1 cellular context compared by ENCODE assay signal in genomic region chr21:33682992-33683627, GRCh38.
TF ChIP-seq lines count a peak whose summit lies in the region.

No MANE protein-coding gene starts in this region.

TF ChIP-seq in HEK293, 187 proteins besides CTCF, POLR2A, EP300 and RAD21 (continued from another document and continues in another):
- no peak for TF ChIP-seq ZNF544 (tag by site-specific recombination; IDR thresholded peaks at IDR 0.05)
- TF ChIP-seq ZFP69B (tag by site-specific recombination; IDR thresholded peaks at IDR 0.05) = no peak
- no peak for TF ChIP-seq PBX3 (CRISPR knock-in tag; IDR thresholded peaks at IDR 0.05)
- peak; percentile 81 for TF ChIP-seq SP7 (tag by site-specific recombination; IDR thresholded peaks at IDR 0.05)
- TF ChIP-seq ZNF529 (tag by site-specific recombination; IDR thresholded peaks at IDR 0.05; ENCODE audit: insufficient replicate concordance) = no peak
- no peak for TF ChIP-seq ZNF549 (tag by site-specific recombination; IDR thresholded peaks at IDR 0.05)
- no peak for TF ChIP-seq HOXC10 (CRISPR knock-in tag; IDR thresholded peaks at IDR 0.05)
- TF ChIP-seq, protein P1, sequence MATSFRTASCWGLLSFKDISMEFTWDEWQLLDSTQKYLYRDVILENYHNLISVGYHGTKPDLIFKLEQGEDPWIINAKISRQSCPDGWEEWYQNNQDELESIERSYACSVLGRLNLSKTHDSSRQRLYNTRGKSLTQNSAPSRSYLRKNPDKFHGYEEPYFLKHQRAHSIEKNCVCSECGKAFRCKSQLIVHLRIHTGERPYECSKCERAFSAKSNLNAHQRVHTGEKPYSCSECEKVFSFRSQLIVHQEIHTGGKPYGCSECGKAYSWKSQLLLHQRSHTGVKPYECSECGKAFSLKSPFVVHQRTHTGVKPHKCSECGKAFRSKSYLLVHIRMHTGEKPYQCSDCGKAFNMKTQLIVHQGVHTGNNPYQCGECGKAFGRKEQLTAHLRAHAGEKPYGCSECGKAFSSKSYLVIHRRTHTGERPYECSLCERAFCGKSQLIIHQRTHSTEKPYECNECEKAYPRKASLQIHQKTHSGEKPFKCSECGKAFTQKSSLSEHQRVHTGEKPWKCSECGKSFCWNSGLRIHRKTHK (tag by site-specific recombination; IDR thresholded peaks at IDR 0.05) = no peak
- TF ChIP-seq ZBTB48 (tag by site-specific recombination; IDR thresholded peaks at IDR 0.05) = no peak
- TF ChIP-seq ZNF169 (tag by site-specific recombination; IDR thresholded peaks at IDR 0.05) = no peak
- TF ChIP-seq ZNF776 (tag by site-specific recombination; IDR thresholded peaks at IDR 0.05; ENCODE audit: borderline replicate concordance) = no peak
- TF ChIP-seq ZNF354C (tag by site-specific recombination; IDR thresholded peaks at IDR 0.05; ENCODE audit: borderline replicate concordance, low read depth) = no peak
- TF ChIP-seq, protein P2, sequence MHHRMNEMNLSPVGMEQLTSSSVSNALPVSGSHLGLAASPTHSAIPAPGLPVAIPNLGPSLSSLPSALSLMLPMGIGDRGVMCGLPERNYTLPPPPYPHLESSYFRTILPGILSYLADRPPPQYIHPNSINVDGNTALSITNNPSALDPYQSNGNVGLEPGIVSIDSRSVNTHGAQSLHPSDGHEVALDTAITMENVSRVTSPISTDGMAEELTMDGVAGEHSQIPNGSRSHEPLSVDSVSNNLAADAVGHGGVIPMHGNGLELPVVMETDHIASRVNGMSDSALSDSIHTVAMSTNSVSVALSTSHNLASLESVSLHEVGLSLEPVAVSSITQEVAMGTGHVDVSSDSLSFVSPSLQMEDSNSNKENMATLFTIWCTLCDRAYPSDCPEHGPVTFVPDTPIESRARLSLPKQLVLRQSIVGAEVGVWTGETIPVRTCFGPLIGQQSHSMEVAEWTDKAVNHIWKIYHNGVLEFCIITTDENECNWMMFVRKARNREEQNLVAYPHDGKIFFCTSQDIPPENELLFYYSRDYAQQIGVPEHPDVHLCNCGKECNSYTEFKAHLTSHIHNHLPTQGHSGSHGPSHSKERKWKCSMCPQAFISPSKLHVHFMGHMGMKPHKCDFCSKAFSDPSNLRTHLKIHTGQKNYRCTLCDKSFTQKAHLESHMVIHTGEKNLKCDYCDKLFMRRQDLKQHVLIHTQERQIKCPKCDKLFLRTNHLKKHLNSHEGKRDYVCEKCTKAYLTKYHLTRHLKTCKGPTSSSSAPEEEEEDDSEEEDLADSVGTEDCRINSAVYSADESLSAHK (tag by site-specific recombination; IDR thresholded peaks at IDR 0.05) = no peak
- TF ChIP-seq, protein P3, sequence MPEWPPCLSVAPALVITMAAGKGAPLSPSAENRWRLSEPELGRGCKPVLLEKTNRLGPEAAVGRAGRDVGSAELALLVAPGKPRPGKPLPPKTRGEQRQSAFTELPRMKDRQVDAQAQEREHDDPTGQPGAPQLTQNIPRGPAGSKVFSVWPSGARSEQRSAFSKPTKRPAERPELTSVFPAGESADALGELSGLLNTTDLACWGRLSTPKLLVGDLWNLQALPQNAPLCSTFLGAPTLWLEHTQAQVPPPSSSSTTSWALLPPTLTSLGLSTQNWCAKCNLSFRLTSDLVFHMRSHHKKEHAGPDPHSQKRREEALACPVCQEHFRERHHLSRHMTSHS (tag by site-specific recombination; IDR thresholded peaks at IDR 0.05) = no peak
- no peak for TF ChIP-seq ZNF473 (tag by site-specific recombination; IDR thresholded peaks at IDR 0.05)
- TF ChIP-seq ZFP37 (tag by site-specific recombination; IDR thresholded peaks at IDR 0.05) = no peak
- TF ChIP-seq ZNF423 (tag by site-specific recombination; IDR thresholded peaks at IDR 0.05) = no peak
- TF ChIP-seq SCRT2 (tag by site-specific recombination; IDR thresholded peaks at IDR 0.05) = no peak
- TF ChIP-seq ZNF416 (tag by site-specific recombination; IDR thresholded peaks at IDR 0.05) = no peak
- TF ChIP-seq ZNF16 (tag by site-specific recombination; IDR thresholded peaks at IDR 0.05; ENCODE audit: low read depth) = no peak
- TF ChIP-seq ZBTB1 (tag by site-specific recombination; IDR thresholded peaks at IDR 0.05) = no peak
- no peak for TF ChIP-seq SP2 (tag by site-specific recombination; IDR thresholded peaks at IDR 0.05)
- no peak for TF ChIP-seq ZNF184 (tag by site-specific recombination; IDR thresholded peaks at IDR 0.05)
- no peak for TF ChIP-seq WT1 (tag by site-specific recombination; IDR thresholded peaks at IDR 0.05)
- TF ChIP-seq MEIS1 (CRISPR knock-in tag; IDR thresholded peaks at IDR 0.05; ENCODE audit: borderline replicate concordance) = peak; percentile 79; the same call in 1 of the 2 replicates
- 0 out of 2 replicates have a peak, but pooled peaks have one; percentile 13 for TF ChIP-seq ZNF335 (tag by site-specific recombination; conservative IDR thresholded peaks at IDR 0.05)
- no peak for TF ChIP-seq ZNF274 (IDR thresholded peaks at IDR 0.05; ENCODE audit: low read length)
- no peak for TF ChIP-seq ZNF274 (tag by site-specific recombination; IDR thresholded peaks at IDR 0.05; ENCODE audit: borderline replicate concordance)
- TF ChIP-seq ZNF658 (tag by site-specific recombination; IDR thresholded peaks at IDR 0.05) = no peak
- TF ChIP-seq ZNF140 (tag by site-specific recombination; IDR thresholded peaks at IDR 0.05) = no peak
- TF ChIP-seq, protein P4, sequence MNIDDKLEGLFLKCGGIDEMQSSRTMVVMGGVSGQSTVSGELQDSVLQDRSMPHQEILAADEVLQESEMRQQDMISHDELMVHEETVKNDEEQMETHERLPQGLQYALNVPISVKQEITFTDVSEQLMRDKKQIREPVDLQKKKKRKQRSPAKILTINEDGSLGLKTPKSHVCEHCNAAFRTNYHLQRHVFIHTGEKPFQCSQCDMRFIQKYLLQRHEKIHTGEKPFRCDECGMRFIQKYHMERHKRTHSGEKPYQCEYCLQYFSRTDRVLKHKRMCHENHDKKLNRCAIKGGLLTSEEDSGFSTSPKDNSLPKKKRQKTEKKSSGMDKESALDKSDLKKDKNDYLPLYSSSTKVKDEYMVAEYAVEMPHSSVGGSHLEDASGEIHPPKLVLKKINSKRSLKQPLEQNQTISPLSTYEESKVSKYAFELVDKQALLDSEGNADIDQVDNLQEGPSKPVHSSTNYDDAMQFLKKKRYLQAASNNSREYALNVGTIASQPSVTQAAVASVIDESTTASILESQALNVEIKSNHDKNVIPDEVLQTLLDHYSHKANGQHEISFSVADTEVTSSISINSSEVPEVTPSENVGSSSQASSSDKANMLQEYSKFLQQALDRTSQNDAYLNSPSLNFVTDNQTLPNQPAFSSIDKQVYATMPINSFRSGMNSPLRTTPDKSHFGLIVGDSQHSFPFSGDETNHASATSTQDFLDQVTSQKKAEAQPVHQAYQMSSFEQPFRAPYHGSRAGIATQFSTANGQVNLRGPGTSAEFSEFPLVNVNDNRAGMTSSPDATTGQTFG (tag by site-specific recombination; IDR thresholded peaks at IDR 0.05; ENCODE audit: borderline replicate concordance) = no peak
- no peak for TF ChIP-seq ZNF707 (tag by site-specific recombination; IDR thresholded peaks at IDR 0.05)
- no peak for TF ChIP-seq ZNF202 (tag by site-specific recombination; IDR thresholded peaks at IDR 0.05; ENCODE audit: borderline replicate concordance)
- no peak for TF ChIP-seq ZNF560 (tag by site-specific recombination; IDR thresholded peaks at IDR 0.05; ENCODE audit: borderline replicate concordance)
- TF ChIP-seq, protein P5, sequence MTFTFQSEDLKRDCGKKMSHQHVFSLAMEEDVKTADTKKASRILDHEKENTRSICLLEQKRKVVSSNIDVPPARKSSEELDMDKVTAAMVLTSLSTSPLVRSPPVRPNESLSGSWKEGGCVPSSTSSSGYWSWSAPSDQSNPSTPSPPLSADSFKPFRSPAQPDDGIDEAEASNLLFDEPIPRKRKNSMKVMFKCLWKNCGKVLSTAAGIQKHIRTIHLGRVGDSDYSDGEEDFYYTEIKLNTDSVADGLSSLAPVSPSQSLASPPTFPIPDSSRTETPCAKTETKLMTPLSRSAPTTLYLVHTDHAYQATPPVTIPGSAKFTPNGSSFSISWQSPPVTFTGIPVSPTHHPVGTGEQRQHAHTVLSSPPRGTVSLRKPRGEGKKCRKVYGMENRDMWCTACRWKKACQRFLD (tag by site-specific recombination; IDR thresholded peaks at IDR 0.05) = no peak
- no peak for TF ChIP-seq ZNF174 (tag by site-specific recombination; IDR thresholded peaks at IDR 0.05)
- TF ChIP-seq ZNF558 (tag by site-specific recombination; IDR thresholded peaks at IDR 0.05) = no peak
- no peak for TF ChIP-seq ZBTB8A (tag by site-specific recombination; IDR thresholded peaks at IDR 0.05)
- TF ChIP-seq ZNF629 (tag by site-specific recombination; IDR thresholded peaks at IDR 0.05) = peak; percentile 63
- TF ChIP-seq ZNF777 (tag by site-specific recombination; IDR thresholded peaks at IDR 0.05; ENCODE audit: borderline replicate concordance) = no peak
- TF ChIP-seq ZNF341 (tag by site-specific recombination; IDR thresholded peaks at IDR 0.05; ENCODE audit: low read depth) = peak; percentile 92
- no peak for TF ChIP-seq ZFHX2 (tag by site-specific recombination; conservative IDR thresholded peaks at IDR 0.05)
- no peak for TF ChIP-seq ZNF561 (tag by site-specific recombination; IDR thresholded peaks at IDR 0.05; ENCODE audit: borderline replicate concordance)
- TF ChIP-seq ZNF112 (tag by site-specific recombination; IDR thresholded peaks at IDR 0.05) = no peak
- no peak for TF ChIP-seq ZNF791 (tag by site-specific recombination; IDR thresholded peaks at IDR 0.05)
- TF ChIP-seq ZNF449 (tag by site-specific recombination; IDR thresholded peaks at IDR 0.05) = no peak; the same call in 1 of the 2 replicates
- no peak for TF ChIP-seq MYNN (tag by site-specific recombination; IDR thresholded peaks at IDR 0.05; ENCODE audit: borderline replicate concordance)
- no peak for TF ChIP-seq ZNF580 (tag by site-specific recombination; IDR thresholded peaks at IDR 0.05)
- TF ChIP-seq ZXDB (tag by site-specific recombination; IDR thresholded peaks at IDR 0.05) = no peak; the same call in 1 of the 2 replicates
- TF ChIP-seq ZNF843 (tag by site-specific recombination; IDR thresholded peaks at IDR 0.05) = no peak
- no peak for TF ChIP-seq ZNF530 (tag by site-specific recombination; IDR thresholded peaks at IDR 0.05; ENCODE audit: low read depth)
- TF ChIP-seq ZNF404 (tag by site-specific recombination; IDR thresholded peaks at IDR 0.05) = no peak
- TF ChIP-seq ZSCAN16 (tag by site-specific recombination; IDR thresholded peaks at IDR 0.05) = no peak
- TF ChIP-seq ZNF514 (tag by site-specific recombination; IDR thresholded peaks at IDR 0.05) = no peak
- no peak for TF ChIP-seq ZNF521 (tag by site-specific recombination; IDR thresholded peaks at IDR 0.05)
- TF ChIP-seq ZNF324 (tag by site-specific recombination; IDR thresholded peaks at IDR 0.05) = 0 out of 2 replicates have a peak, but pooled peaks have one; percentile 22
- no peak for TF ChIP-seq ZNF133 (tag by site-specific recombination; IDR thresholded peaks at IDR 0.05)
- no peak; the same call in 1 of the 2 replicates for TF ChIP-seq TRIM28 (IDR thresholded peaks at IDR 0.05; ENCODE audit: borderline replicate concordance, low read length)
- no peak for TF ChIP-seq ZNF677 (tag by site-specific recombination; IDR thresholded peaks at IDR 0.05)
- TF ChIP-seq REPIN1 (tag by site-specific recombination; IDR thresholded peaks at IDR 0.05; ENCODE audit: low read depth) = no peak
- no peak for TF ChIP-seq ZNF292 (tag by site-specific recombination; IDR thresholded peaks at IDR 0.05; ENCODE audit: borderline replicate concordance, low read depth)
- no peak for TF ChIP-seq ZNF157 (tag by site-specific recombination; IDR thresholded peaks at IDR 0.05)
- no peak for TF ChIP-seq ZNF121 (tag by site-specific recombination; IDR thresholded peaks at IDR 0.05)
- no peak for TF ChIP-seq ZNF132 (tag by site-specific recombination; IDR thresholded peaks at IDR 0.05; ENCODE audit: borderline replicate concordance)
- TF ChIP-seq TCF7L2 (IDR thresholded peaks at IDR 0.05; ENCODE audit: borderline replicate concordance, low read depth, low read length) = no peak
- no peak for TF ChIP-seq ZBTB20 (tag by site-specific recombination; IDR thresholded peaks at IDR 0.05)
- TF ChIP-seq ZBTB21 (tag by site-specific recombination; IDR thresholded peaks at IDR 0.05) = no peak
- TF ChIP-seq, protein P6, sequence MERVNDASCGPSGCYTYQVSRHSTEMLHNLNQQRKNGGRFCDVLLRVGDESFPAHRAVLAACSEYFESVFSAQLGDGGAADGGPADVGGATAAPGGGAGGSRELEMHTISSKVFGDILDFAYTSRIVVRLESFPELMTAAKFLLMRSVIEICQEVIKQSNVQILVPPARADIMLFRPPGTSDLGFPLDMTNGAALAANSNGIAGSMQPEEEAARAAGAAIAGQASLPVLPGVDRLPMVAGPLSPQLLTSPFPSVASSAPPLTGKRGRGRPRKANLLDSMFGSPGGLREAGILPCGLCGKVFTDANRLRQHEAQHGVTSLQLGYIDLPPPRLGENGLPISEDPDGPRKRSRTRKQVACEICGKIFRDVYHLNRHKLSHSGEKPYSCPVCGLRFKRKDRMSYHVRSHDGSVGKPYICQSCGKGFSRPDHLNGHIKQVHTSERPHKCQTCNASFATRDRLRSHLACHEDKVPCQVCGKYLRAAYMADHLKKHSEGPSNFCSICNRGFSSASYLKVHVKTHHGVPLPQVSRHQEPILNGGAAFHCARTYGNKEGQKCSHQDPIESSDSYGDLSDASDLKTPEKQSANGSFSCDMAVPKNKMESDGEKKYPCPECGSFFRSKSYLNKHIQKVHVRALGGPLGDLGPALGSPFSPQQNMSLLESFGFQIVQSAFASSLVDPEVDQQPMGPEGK (tag by site-specific recombination; IDR thresholded peaks at IDR 0.05) = no peak; the same call in 1 of the 2 replicates
